In the genomic region with DNA sequence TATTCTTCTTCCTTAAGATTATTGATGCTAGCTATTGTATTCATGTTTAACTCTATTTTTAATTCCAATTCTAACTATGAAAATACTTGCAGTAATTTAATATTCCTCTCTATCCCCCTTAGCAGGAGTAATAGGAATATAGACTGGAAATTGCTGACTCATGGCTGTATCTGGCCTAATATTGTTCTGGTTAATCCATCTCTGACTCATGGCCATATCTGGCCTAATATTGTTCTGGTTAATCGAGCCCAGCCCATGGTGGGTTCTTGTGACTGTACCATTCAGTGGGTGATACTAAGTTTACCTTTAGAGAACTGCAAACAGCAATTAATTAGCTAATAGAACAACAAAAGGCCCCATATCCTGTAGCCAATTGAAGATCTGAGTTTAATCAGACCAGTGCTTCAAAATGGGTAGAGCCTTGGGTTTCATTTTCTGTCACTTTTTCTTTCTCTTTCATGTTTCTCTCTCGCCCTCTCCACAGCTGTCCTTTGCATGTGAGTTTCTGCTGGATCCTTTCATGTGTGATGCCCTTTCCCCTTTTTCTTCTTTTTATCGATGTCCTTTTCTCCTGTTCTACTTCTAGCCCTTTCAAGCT, we compare ENCODE assay signal across 12 cellular contexts. TPM values are rescaled to one million over a fixed set of nuclear protein-coding genes. Genes with fewer than 3 reads are reported as not detected.
A peak's percentile ranks its signal among the peaks of the same experiment; 100 is the strongest.
DNase-seq lines count a peak whose midpoint lies in the region; ATAC-seq and TF ChIP-seq lines count a peak whose summit lies in the region.
"Had no signal": no experiment of that assay in that cellular context is flagged by ENCODE, and none has a peak within 500 bp of the region (broad histone marks: within the 10 kb centered on the region; RNA-seq: fewer than 3 reads in every experiment).

No MANE protein-coding gene starts in this region.

- no peaks in the 10 kb centered on the region for H3K9me3 Mint-ChIP-seq in stimulated activated naive CD8-positive, alpha-beta T cell treated with anti-CD3 and anti-CD28 coated beads, Interleukin-15, amount 100 ng/mL, for 72 hours
- H3K9me3 Mint-ChIP-seq: stimulated activated naive CD8-positive, alpha-beta T cell treated with anti-CD3 and anti-CD28 coated beads, Interleukin-15, Interleukin-2, amounts not matched to agents 100 ng/mL and 50 ng/mL, for 24 hours had no signal

- intact Hi-C loops in posterior cingulate gyrus (cut with DNase I), result no loop called here

- no peak overlapping the region for H3K4me3 ChIP-seq in fibroblast of the aortic adventitia (ENCODE audit: low read depth, low read length)
- H3K4me3 ChIP-seq: esophagus squamous epithelium, ovary had no signal

- H3K27me3 Mint-ChIP-seq in stimulated activated naive CD8-positive, alpha-beta T cell treated with anti-CD3 and anti-CD28 coated beads, Interleukin-15, amount 100 ng/mL, for 72 hours, result peaks cover 33% of the 10 kb centered on the region

- ATAC-seq in GM18517 (IDR thresholded peaks at IDR 0.05; ENCODE audit: unreplicated experiment) (peak; percentile 100), GM21576 (IDR thresholded peaks at IDR 0.05; ENCODE audit: unreplicated experiment) (peak; percentile 97), HG03442 (IDR thresholded peaks at IDR 0.05; ENCODE audit: unreplicated experiment) (peak; percentile 96)
- no peak for ATAC-seq in stimulated activated naive CD8-positive, alpha-beta T cell treated with anti-CD3 and anti-CD28 coated beads, Interleukin-15, amount 100 ng/mL, for 72 hours

- H3K4me3 Mint-ChIP-seq in stimulated activated naive CD8-positive, alpha-beta T cell treated with anti-CD3 and anti-CD28 coated beads, Interleukin-15, amount 100 ng/mL, for 72 hours, result no peak overlapping the region
- H3K4me3 Mint-ChIP-seq: stimulated activated naive CD8-positive, alpha-beta T cell treated with anti-CD3 and anti-CD28 coated beads, Interleukin-15, Interleukin-2, amounts not matched to agents 100 ng/mL and 50 ng/mL, for 24 hours had no signal

- no peak for TF ChIP-seq CTCF in fibroblast of the aortic adventitia (IDR thresholded peaks at IDR 0.05; ENCODE audit: insufficient read depth, low read length)

- no peak overlapping the region for H3K27ac Mint-ChIP-seq in stimulated activated naive CD8-positive, alpha-beta T cell treated with anti-CD3 and anti-CD28 coated beads, Interleukin-15, amount 100 ng/mL, for 72 hours
- H3K27ac Mint-ChIP-seq: stimulated activated naive CD8-positive, alpha-beta T cell treated with anti-CD3 and anti-CD28 coated beads, Interleukin-15, Interleukin-2, amounts not matched to agents 100 ng/mL and 50 ng/mL, for 24 hours had no signal

- DNase-seq in fibroblast of the aortic adventitia (ENCODE audit: low read depth) (peak; percentile 78), posterior cingulate gyrus (no peak), NCI-H1930 (lab: John Stamatoyannopoulos, UW) (no peak), GOT3 (lab: John Stamatoyannopoulos, UW) (no peak)
- no peak for DNase-seq in stimulated activated naive CD8-positive, alpha-beta T cell treated with anti-CD3 and anti-CD28 coated beads, Interleukin-15, amount 100 ng/mL, for 72 hours
- DNase-seq: esophagus squamous epithelium, NCI-H187, ovary had no signal

- H3K4me1 Mint-ChIP-seq in stimulated activated naive CD8-positive, alpha-beta T cell treated with anti-CD3 and anti-CD28 coated beads, Interleukin-15, amount 100 ng/mL, for 72 hours, result peaks cover 12% of the 10 kb centered on the region

RNA-seq across cellular contexts. Expression of a gene that starts 50.6 kb away (rescaled TPM):
- total RNA-seq in fibroblast of the aortic adventitia (ENCODE audit: low replicate concordance), result 0.72 and 1.5 TPM in 2 replicates
